ENCODE assay signal across 9 cellular contexts in genomic region chr17:1590031-1590746, GRCh38. TPM values are rescaled to one million over a fixed set of nuclear protein-coding genes. Genes with fewer than 3 reads are reported as not detected.
DNase-seq lines count a peak whose midpoint lies in the region; ATAC-seq, FAIRE-seq and TF ChIP-seq lines count a peak whose summit lies in the region.
"Had no signal": no experiment of that assay in that cellular context is flagged by ENCODE, and none has a peak within 500 bp of the region (broad histone marks: within the 10 kb centered on the region; RNA-seq: fewer than 3 reads in every experiment).

No MANE protein-coding gene starts in this region.

- no peaks in the 10 kb centered on the region for H3K36me3 ChIP-seq in A673 (ENCODE audit: insufficient read depth, low read length, poor library complexity, severe bottlenecking)
- H3K36me3 ChIP-seq in subcutaneous abdominal adipose tissue (ENCODE audit: control insufficient read depth in 5 of 5, insufficient read depth in 5 of 5, low read length in 5 of 5) = peaks cover 0 to 57% (median 20%) of the 10 kb centered on the region in 5 donors

- DNase-seq in A673 (ENCODE audit: low spot score) (peak; percentile 58), HCEC 1CT (peak; percentile 83), left ventricle myocardium superior (peak; percentile 81), D721Med (ENCODE audit: insufficient read length, low spot score) (no peak)

- no peaks in the 10 kb centered on the region for H3K27me3 ChIP-seq in A673 (replicated peaks; ENCODE audit: insufficient read depth, low read depth, low read length, poor library complexity)
- H3K27me3 ChIP-seq in subcutaneous abdominal adipose tissue (ENCODE audit: control insufficient read depth in 5 of 5, insufficient read depth in 4 of 5, low read length in 5 of 5) = no peaks in the 10 kb centered on the region

- H3K27ac ChIP-seq in A673 (ENCODE audit: low read depth, low read length, poor library complexity, severe bottlenecking) (no peak overlapping the region), subcutaneous abdominal adipose tissue (ENCODE audit: low read depth, low read length) (peak overlapping the region; percentile 70)

- no peak for FAIRE-seq in D721Med (lab: Jason Lieb, UNC)
- FAIRE-seq: colon had no signal

- CTCF ChIA-PET in A673 (lab: Charles Lee) = no interaction called here

- H3K4me3 ChIP-seq in A673 (ENCODE audit: low read depth, low read length, poor library complexity, severe bottlenecking) (no peak overlapping the region), WI38 (ENCODE audit: low read depth, low read length) (0 out of 2 replicates have a peak overlapping the region, but pooled peaks have one; percentile 2), subcutaneous abdominal adipose tissue (ENCODE audit: low read depth in 1 of 5, low read length in 5 of 5) (no peak overlapping the region)

- POLR2A ChIA-PET in A673 (lab: Charles Lee; ENCODE audit: low non-redundant PET) = no interaction called here

- H3K4me1 ChIP-seq in A673 (ENCODE audit: insufficient read depth, low read length, poor library complexity, severe bottlenecking) = no peaks in the 10 kb centered on the region
- H3K4me1 ChIP-seq in subcutaneous abdominal adipose tissue (ENCODE audit: control insufficient read depth in 5 of 5, insufficient read depth in 5 of 5, low read length in 5 of 5) = peaks cover 5 to 25% (median 14%) of the 10 kb centered on the region in 5 donors

- H3K9ac ChIP-seq in subcutaneous abdominal adipose tissue (ENCODE audit: low read length in 5 of 5) = no peak overlapping the region

- ATAC-seq in left ventricle myocardium superior (peak; percentile 93), HG03135 (IDR thresholded peaks at IDR 0.05; ENCODE audit: unreplicated experiment) (no peak), GM21576 (IDR thresholded peaks at IDR 0.05; ENCODE audit: unreplicated experiment) (no peak)

- BruUV-seq in A673 (replicated peaks; lab: Mats Ljungman, UMichigan) = no TSS peak

- no peaks in the 10 kb centered on the region for H3K9me3 ChIP-seq in A673 (ENCODE audit: low read depth, low read length, poor library complexity, severe bottlenecking)
- no peaks in the 10 kb centered on the region for H3K9me3 ChIP-seq in subcutaneous abdominal adipose tissue (ENCODE audit: control insufficient read depth in 5 of 5, low read length in 5 of 5)

- intact Hi-C loops in A673 (cut with micrococcal nuclease; ENCODE audit: unreplicated experiment) (no loop called here), left ventricle myocardium superior (cut with micrococcal nuclease) (no loop called here)

- TF ChIP-seq CTCF in A673 (conservative IDR thresholded peaks at IDR 0.05; ENCODE audit: low read depth, low read length) = no peak
- no peak for TF ChIP-seq CTCF in WI38 (IDR thresholded peaks at IDR 0.05; ENCODE audit: low read depth, low read length)
- TF ChIP-seq CTCF in D721Med (IDR thresholded peaks at IDR 0.05; ENCODE audit: insufficient read depth, missing control alignments) = no peak

RNA-seq across cellular contexts. Expression of gene PITPNA, which starts 27.6 kb away (rescaled TPM):
- 75.7 and 93.1 TPM in 2 replicates for total RNA-seq in A673 (2021)
- 52.6 TPM for total RNA-seq in left ventricle myocardium superior

RNA-seq across cellular contexts. Expression of gene SLC43A2, which starts 38.4 kb away (rescaled TPM):
- total RNA-seq in A673 (2021) = 0.06 and 1.2 TPM in 2 replicates
- total RNA-seq in left ventricle myocardium superior = 3.1 TPM

RNA-seq across cellular contexts. Expression of gene SCARF1, which starts 55.3 kb away (rescaled TPM):
- 0.24 TPM in 1 of 2 replicates, not detected in the other for total RNA-seq in A673 (2021)
- 13.1 TPM for total RNA-seq in left ventricle myocardium superior

RNA-seq across cellular contexts. Expression of gene RILP, which starts 59.5 kb away (rescaled TPM):
- 0.73 and 1.6 TPM in 2 replicates for total RNA-seq in A673 (2021)
- 81.4 TPM for total RNA-seq in left ventricle myocardium superior

Comparison
In these comparisons a context has a peak if more than half of its experiments do, and no peak if none do; other contexts are left out.
1. RNA of gene SCARF1, which starts 55.3 kb away (total RNA-seq): 13.1 TPM in left ventricle myocardium superior (single experiment); 0.24 TPM in A673; every median in the first group is over 10 times any median in the second.